Comparison of ENCODE assay signal across 21 cellular contexts in the genomic region with DNA sequence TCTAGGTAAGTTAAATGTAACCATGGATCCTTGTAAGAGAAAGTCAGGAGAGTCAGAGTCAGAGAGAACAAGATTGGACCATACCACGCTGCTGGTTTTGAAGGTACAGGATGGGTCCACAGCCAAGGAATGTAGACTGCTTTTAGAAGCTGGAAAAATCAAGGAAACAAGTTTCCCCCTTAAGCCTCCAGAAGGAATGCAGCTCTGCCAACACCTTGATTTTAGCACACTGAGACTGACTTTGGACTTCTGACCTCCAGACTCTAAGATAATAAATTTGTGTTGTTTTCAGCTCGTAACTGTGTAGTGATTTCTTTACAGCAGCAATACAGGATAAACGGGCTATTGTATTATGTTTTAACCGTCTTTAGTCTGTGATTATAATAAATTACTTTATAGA.
"Had no signal": no experiment of that assay in that cellular context is flagged by ENCODE, and none has a peak within 500 bp of the region (broad histone marks: within the 10 kb centered on the region; RNA-seq: fewer than 3 reads in every experiment).

No MANE protein-coding gene starts in this region.

- H3K4me3 ChIP-seq: esophagus squamous epithelium, psoas muscle, right lobe of liver, spleen, testis, tibial nerve had no signal

- H3K4me1 ChIP-seq: esophagus squamous epithelium, parathyroid adenoma, psoas muscle, right lobe of liver, spleen, testis, tibial nerve had no signal

- FAIRE-seq: keratinocyte had no signal

- H3K27ac ChIP-seq: esophagus squamous epithelium, parathyroid adenoma, psoas muscle, right lobe of liver, spleen, testis, tibial nerve had no signal

- H3K9me3 ChIP-seq: esophagus squamous epithelium, psoas muscle, right lobe of liver, testis had no signal

- H3K27me3 ChIP-seq: esophagus squamous epithelium, right lobe of liver, spleen, testis, tibial nerve had no signal

- H2AFZ ChIP-seq: parathyroid adenoma had no signal

- H3K36me3 ChIP-seq: esophagus squamous epithelium, right lobe of liver, spleen had no signal

- DNase-seq: dermis blood vessel endothelial cell; esophagus squamous epithelium; foreskin fibroblast; hippocampal formation; immature natural killer cell; mesendoderm; naive thymus-derived CD4-positive, alpha-beta T cell; nephron progenitor cell; psoas muscle; retina; right lobe of liver; spleen; stimulated activated CD4-positive, alpha-beta T cell treated with anti-CD3 and anti-CD28 coated beads, Interleukin-15, amount 100 ng/mL, for 24 hours; stimulated activated CD4-positive, alpha-beta T cell treated with anti-CD3 and anti-CD28 coated beads, Interleukin-1b, Interleukin-23, amount 100 ng/mL, for 48 hours; stimulated activated CD4-positive, alpha-beta T cell treated with anti-CD3 and anti-CD28 coated beads, Interleukin-4, amount 100 ng/mL, for 4 hours; stimulated activated naive B cell treated with anti-CD40 and anti-IgM and Interleukin-4, amounts not matched to agents 10 μg/mL and 1 μg/mL and 100 μg/mL, for 72 hours; stimulated activated naive CD8-positive, alpha-beta T cell treated with anti-CD3 and anti-CD28 coated beads, Interleukin-15, amount 100 ng/mL, for 72 hours; testis had no signal

- H3K79me2 ChIP-seq: parathyroid adenoma had no signal

- ATAC-seq: naive thymus-derived CD4-positive, alpha-beta T cell; psoas muscle; right lobe of liver; stimulated activated naive B cell treated with anti-CD40 and anti-IgM and Interleukin-4, amounts not matched to agents 10 μg/mL and 1 μg/mL and 100 μg/mL, for 72 hours; stimulated activated naive CD8-positive, alpha-beta T cell treated with anti-CD3 and anti-CD28 coated beads, Interleukin-15, amount 100 ng/mL, for 72 hours had no signal
